ENCODE assay signal across 8 cellular contexts in the genomic region with DNA sequence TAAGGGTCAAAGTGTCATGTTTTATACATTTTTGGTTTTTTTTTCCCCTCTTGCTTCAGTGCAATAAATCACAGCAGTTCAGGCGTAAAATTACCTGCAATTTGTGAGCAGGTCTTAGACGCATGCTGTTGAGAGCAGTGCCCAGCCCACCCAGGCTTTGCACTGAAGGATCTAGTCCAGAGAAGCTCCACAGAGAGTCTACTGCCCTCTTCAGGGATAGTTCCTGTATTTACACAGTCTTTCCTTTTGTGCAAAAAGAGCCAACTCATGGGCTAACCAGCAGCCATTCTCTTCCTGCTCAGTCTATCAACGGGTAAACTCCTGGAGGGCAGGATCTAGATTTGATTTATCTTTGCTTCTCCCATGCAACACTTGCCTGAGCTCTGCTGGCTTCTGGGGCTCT.
DNase-seq lines count a peak whose midpoint lies in the region; ATAC-seq and TF ChIP-seq lines count a peak whose summit lies in the region.

No MANE protein-coding gene starts in this region.

- no peaks in the 10 kb centered on the region for H3K27me3 ChIP-seq in HAP-1 (ENCODE audit: low read depth)

- DNase-seq in CD1c-positive myeloid dendritic cell (ENCODE audit: extremely low spot score) (peak; percentile 46), HEK293T (ENCODE audit: extremely low spot score) (peak; percentile 49), SW480 (ENCODE audit: low spot score) (peak; percentile 52), iPS-NIHi7 (ENCODE audit: extremely low spot score) (peak; percentile 69), HAP-1 (ENCODE audit: low spot score in 2 of 2) (no peak), RWPE1 (ENCODE audit: low spot score) (no peak)

- H3K9me3 ChIP-seq in HAP-1 = no peaks in the 10 kb centered on the region

- H3K4me1 ChIP-seq in HAP-1 = no peaks in the 10 kb centered on the region

- ATAC-seq in HG02970 (IDR thresholded peaks at IDR 0.05; ENCODE audit: low FRiP score, unreplicated experiment) (no peak), GM21717 (IDR thresholded peaks at IDR 0.05; ENCODE audit: unreplicated experiment) (no peak)

- POLR2A ChIA-PET in HEK293T (lab: Yijun Ruan, JAX) = no interaction called here
- POLR2A ChIA-PET in RWPE1 (lab: Yijun Ruan, JAX; ENCODE audit: low non-redundant PET) = no interaction called here

- in situ Hi-C loops in HAP-1 (cut with MboI; ENCODE audit: low sequenced_read_pairs) = no loop called here

- no peak for TF ChIP-seq CTCF in RWPE1 (conservative IDR thresholded peaks at IDR 0.05; ENCODE audit: low read depth)

- CTCF ChIA-PET in HEK293T (lab: Yijun Ruan, JAX) (interaction anchor here (0.9 kb wide), 1 partner anchor 190 kb away, joined by 5 read pairs; no protein-coding TSS in a partner anchor), RWPE1 (lab: Yijun Ruan, JAX) (interaction anchor here (0.7 kb wide), 1 partner anchor 74 kb away, joined by 7 read pairs; no protein-coding TSS in a partner anchor)

- no peaks in the 10 kb centered on the region for H3K36me3 ChIP-seq in HAP-1 (replicated peaks)

- H3K27ac ChIP-seq in RWPE1 = no peak overlapping the region

- H3K4me3 ChIP-seq in HAP-1 = no peak overlapping the region

TF ChIP-seq in HEK293T, 16 proteins besides CTCF, POLR2A, EP300 and RAD21:
- TF ChIP-seq FOXK2 (IDR thresholded peaks at IDR 0.05) = no peak
- no peak for TF ChIP-seq ARNT (IDR thresholded peaks at IDR 0.05)
- TF ChIP-seq, protein P1, sequence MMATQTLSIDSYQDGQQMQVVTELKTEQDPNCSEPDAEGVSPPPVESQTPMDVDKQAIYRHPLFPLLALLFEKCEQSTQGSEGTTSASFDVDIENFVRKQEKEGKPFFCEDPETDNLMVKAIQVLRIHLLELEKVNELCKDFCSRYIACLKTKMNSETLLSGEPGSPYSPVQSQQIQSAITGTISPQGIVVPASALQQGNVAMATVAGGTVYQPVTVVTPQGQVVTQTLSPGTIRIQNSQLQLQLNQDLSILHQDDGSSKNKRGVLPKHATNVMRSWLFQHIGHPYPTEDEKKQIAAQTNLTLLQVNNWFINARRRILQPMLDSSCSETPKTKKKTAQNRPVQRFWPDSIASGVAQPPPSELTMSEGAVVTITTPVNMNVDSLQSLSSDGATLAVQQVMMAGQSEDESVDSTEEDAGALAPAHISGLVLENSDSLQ (IDR thresholded peaks at IDR 0.05) = no peak
- TF ChIP-seq CTBP1 (IDR thresholded peaks at IDR 0.05; ENCODE audit: borderline replicate concordance) = no peak
- TF ChIP-seq SP1 (IDR thresholded peaks at IDR 0.05) = no peak
- no peak for TF ChIP-seq FOXM1 (IDR thresholded peaks at IDR 0.05; ENCODE audit: borderline replicate concordance)
- no peak for TF ChIP-seq NFRKB (IDR thresholded peaks at IDR 0.05)
- TF ChIP-seq FOXA1 (IDR thresholded peaks at IDR 0.05) = no peak
- no peak for TF ChIP-seq SUZ12 (IDR thresholded peaks at IDR 0.05)
TF ChIP-seq in HEK293T: peak in this region for 0.

Comparison
In these comparisons a context has a peak if more than half of its experiments do, and no peak if none do; other contexts are left out.
1. DNase-seq: peak in CD1c-positive myeloid dendritic cell (single experiment), HEK293T (single experiment), SW480 (single experiment) and iPS-NIHi7 (single experiment); none in HAP-1 (0 of 2) and RWPE1 (single experiment).